Comparison of ENCODE assay signal across 1 cellular context in the genomic region with DNA sequence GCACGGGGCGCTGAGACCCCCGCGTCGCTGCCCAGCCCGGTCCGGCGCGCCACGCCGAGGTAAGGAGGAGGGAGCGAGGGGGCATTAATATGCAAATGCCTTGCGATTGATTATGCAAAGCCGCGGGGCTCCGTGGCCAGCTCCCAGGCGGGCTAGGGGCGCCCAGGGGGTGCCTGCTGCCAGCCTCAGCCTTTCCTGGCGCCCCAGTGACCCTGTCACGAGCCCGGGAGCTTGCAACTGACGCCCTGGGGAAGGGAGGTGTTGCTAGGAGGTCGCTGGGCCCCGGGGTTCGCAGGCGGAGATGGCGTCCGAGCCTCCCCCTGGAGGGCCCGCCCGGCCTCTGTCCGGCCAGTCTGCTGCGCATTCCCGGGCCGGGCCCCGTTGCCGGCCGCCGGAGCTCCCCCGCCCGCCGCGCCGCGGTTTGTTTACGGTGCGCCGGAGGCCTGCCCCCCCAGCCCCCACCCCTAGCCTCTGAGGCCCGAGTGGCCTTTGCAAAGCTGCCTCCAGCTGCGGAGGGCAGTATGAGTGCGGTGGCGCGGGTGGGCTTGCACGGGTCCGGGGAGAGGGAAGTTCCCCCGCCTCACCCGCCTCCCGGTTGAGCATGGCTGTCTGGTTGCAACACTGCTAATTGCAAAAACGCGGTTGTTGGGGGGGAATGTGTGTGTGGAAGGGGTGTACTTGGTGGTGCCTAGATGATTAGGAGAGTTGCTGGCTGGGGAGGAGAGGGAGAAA.
A peak's percentile ranks its signal among the peaks of the same experiment; 100 is the strongest.
TF ChIP-seq lines count a peak whose summit lies in the region.

No MANE protein-coding gene starts in this region.

TF ChIP-seq in GM12878, 131 proteins besides CTCF, POLR2A, EP300 and RAD21:
- TF ChIP-seq YY1 (IDR thresholded peaks at IDR 0.05; ENCODE audit: low read depth, low read length) (peak; percentile 4; the same call in 1 of the 2 replicates), DPF2 (IDR thresholded peaks at IDR 0.05) (0 out of 2 replicates have a peak, but pooled peaks have one; percentile 32), POU2F2 (IDR thresholded peaks at IDR 0.05; ENCODE audit: borderline replicate concordance, low read depth, low read length) (peak; percentile 98), SUZ12 (IDR thresholded peaks at IDR 0.05; ENCODE audit: unreplicated experiment) (no peak), RAD51 (IDR thresholded peaks at IDR 0.05) (no peak), GATAD2B (conservative IDR thresholded peaks at IDR 0.05; ENCODE audit: low read depth) (0 out of 2 replicates have a peak, but pooled peaks have one; percentile 41), LARP7 (IDR thresholded peaks at IDR 0.05) (peak; percentile 57; the same call in 1 of the 2 replicates), IKZF1 (conservative IDR thresholded peaks at IDR 0.05) (peak; percentile 38), CHD2 (IDR thresholded peaks at IDR 0.05; ENCODE audit: borderline replicate concordance, low read depth, low read length) (peak; percentile 32; the same call in 1 of the 2 replicates)
- TF ChIP-seq, protein P1, sequence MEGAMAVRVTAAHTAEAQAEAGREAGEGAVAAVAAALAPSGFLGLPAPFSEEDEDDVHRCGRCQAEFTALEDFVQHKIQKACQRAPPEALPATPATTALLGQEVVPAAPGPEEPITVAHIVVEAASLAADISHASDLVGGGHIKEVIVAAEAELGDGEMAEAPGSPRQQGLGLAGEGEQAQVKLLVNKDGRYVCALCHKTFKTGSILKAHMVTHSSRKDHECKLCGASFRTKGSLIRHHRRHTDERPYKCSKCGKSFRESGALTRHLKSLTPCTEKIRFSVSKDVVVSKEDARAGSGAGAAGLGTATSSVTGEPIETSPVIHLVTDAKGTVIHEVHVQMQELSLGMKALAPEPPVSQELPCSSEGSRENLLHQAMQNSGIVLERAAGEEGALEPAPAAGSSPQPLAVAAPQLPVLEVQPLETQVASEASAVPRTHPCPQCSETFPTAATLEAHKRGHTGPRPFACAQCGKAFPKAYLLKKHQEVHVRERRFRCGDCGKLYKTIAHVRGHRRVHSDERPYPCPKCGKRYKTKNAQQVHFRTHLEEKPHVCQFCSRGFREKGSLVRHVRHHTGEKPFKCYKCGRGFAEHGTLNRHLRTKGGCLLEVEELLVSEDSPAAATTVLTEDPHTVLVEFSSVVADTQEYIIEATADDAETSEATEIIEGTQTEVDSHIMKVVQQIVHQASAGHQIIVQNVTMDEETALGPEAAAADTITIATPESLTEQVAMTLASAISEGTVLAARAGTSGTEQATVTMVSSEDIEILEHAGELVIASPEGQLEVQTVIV (IDR thresholded peaks at IDR 0.05; ENCODE audit: borderline replicate concordance, partially characterized antibody) = no peak
TF ChIP-seq in GM12878: peak in this region for 7.
